In genomic region chr13:48156466-48156865, GRCh38 we compare ENCODE assay signal across 7 cellular contexts.
A peak's percentile ranks its signal among the peaks of the same experiment; 100 is the strongest.
DNase-seq lines count a peak whose midpoint lies in the region; ATAC-seq and TF ChIP-seq lines count a peak whose summit lies in the region.

No MANE protein-coding gene starts in this region.

- no peaks in the 10 kb centered on the region for H3K27me3 Mint-ChIP-seq in activated CD4-positive, alpha-beta memory T cell treated with anti-CD3 and anti-CD28 coated beads for 36 hours

- DNase-seq in KBM-7, result peak; percentile 69
- DNase-seq in activated CD4-positive, alpha-beta memory T cell treated with anti-CD3 and anti-CD28 coated beads for 36 hours, result peak; percentile 84
- DNase-seq in germinal center (ENCODE audit: low spot score), result peak; percentile 22
- DNase-seq in stimulated activated CD8-positive, alpha-beta memory T cell treated with anti-CD3 and anti-CD28 coated beads, Interleukin-15, amount 100 ng/mL, for 24 hours (ENCODE audit: low read depth), result peak; percentile 22
- DNase-seq in cerebellar cortex (ENCODE audit: low spot score), result no peak
- DNase-seq in foreskin fibroblast, result no peak

- CTCF ChIA-PET in activated CD4-positive, alpha-beta memory T cell treated with anti-CD3 and anti-CD28 coated beads for 36 hours (lab: Charles Lee), result interaction anchor here (0.6 to 1.6 kb wide), 4 partner anchors 28 to 499 kb away, joined by 3 to 5 read pairs (median 4); partner anchors contain the start of gene MED4

- intact Hi-C loops in activated CD4-positive, alpha-beta memory T cell treated with anti-CD3 and anti-CD28 coated beads for 36 hours (cut with micrococcal nuclease), result loop anchor here (1.0 to 10.0 kb wide), 8 partner anchors 18 to 1862 kb away; partner anchors contain the start of gene CYSLTR2

- H3K4me3 ChIP-seq in foreskin fibroblast (ENCODE audit: low read depth in 1 of 2, low read length in 2 of 2), result no peak overlapping the region

- H3K27ac Mint-ChIP-seq in activated CD4-positive, alpha-beta memory T cell treated with anti-CD3 and anti-CD28 coated beads for 36 hours, result peak overlapping the region; percentile 95

- peaks cover 87% of the 10 kb centered on the region for H3K4me1 Mint-ChIP-seq in activated CD4-positive, alpha-beta memory T cell treated with anti-CD3 and anti-CD28 coated beads for 36 hours (ENCODE audit: low read depth)

- POLR2A ChIA-PET in activated CD4-positive, alpha-beta memory T cell treated with anti-CD3 and anti-CD28 coated beads for 36 hours (lab: Charles Lee), result no interaction called here

- no peaks in the 10 kb centered on the region for H3K9me3 Mint-ChIP-seq in activated CD4-positive, alpha-beta memory T cell treated with anti-CD3 and anti-CD28 coated beads for 36 hours

- in situ Hi-C loops in KBM-7 (cut with MboI; ENCODE audit: low pct_unique_long_range_greater_than_20kb, low sequenced_read_pairs), result no loop called here

- H3K4me3 Mint-ChIP-seq in activated CD4-positive, alpha-beta memory T cell treated with anti-CD3 and anti-CD28 coated beads for 36 hours, result peak overlapping the region; percentile 64

- H3K36me3 Mint-ChIP-seq in activated CD4-positive, alpha-beta memory T cell treated with anti-CD3 and anti-CD28 coated beads for 36 hours, result no peaks in the 10 kb centered on the region

- ATAC-seq in GM21723 (IDR thresholded peaks at IDR 0.05; ENCODE audit: unreplicated experiment), result no peak

- TF ChIP-seq CTCF in foreskin fibroblast (IDR thresholded peaks at IDR 0.05; ENCODE audit: low read depth, low read length), result no peak

Comparison
In these comparisons a context has a peak if more than half of its experiments do, and no peak if none do; other contexts are left out.
1. DNase-seq: peak in KBM-7 (single experiment), activated CD4-positive, alpha-beta memory T cell treated with anti-CD3 and anti-CD28 coated beads for 36 hours (single experiment), germinal center (single experiment) and stimulated activated CD8-positive, alpha-beta memory T cell treated with anti-CD3 and anti-CD28 coated beads, Interleukin-15, amount 100 ng/mL, for 24 hours (single experiment); none in cerebellar cortex (single experiment) and foreskin fibroblast (0 of 2).